ENCODE assay signal across 21 cellular contexts in genomic region chr3:23576379-23576959, GRCh38.
A peak's percentile ranks its signal among the peaks of the same experiment; 100 is the strongest.
DNase-seq lines count a peak whose midpoint lies in the region; ATAC-seq, FAIRE-seq and TF ChIP-seq lines count a peak whose summit lies in the region.
"Had no signal": no experiment of that assay in that cellular context is flagged by ENCODE, and none has a peak within 500 bp of the region (broad histone marks: within the 10 kb centered on the region; RNA-seq: fewer than 3 reads in every experiment).

No MANE protein-coding gene starts in this region.

- CTCF ChIA-PET in OCI-LY7 (lab: Charles Lee; ENCODE audit: unreplicated experiment) (interaction anchor here (1.4 kb wide), 1 partner anchor 12 kb away, joined by 3 read pairs; no protein-coding TSS in a partner anchor), HepG2 (lab: Yijun Ruan, JAX; ENCODE audit: low intra/inter-chr PET ratio, low total read pairs) (no interaction called here), RWPE1 (lab: Yijun Ruan, JAX) (no interaction called here)

- intact Hi-C loops in OCI-LY7 (cut with micrococcal nuclease; ENCODE audit: unreplicated experiment) (no loop called here), HepG2 (cut with micrococcal nuclease; ENCODE audit: unreplicated experiment) (no loop called here)

- H3K4me1 ChIP-seq in OCI-LY7 (ENCODE audit: insufficient read depth, low read length, poor library complexity, severe bottlenecking) (peaks cover 15% of the 10 kb centered on the region), HepG2 (ENCODE audit: insufficient read depth, low read length) (no peaks in the 10 kb centered on the region)
- H3K4me1 ChIP-seq: lower lobe of right lung, Peyer's patch, sigmoid colon, upper lobe of right lung had no signal

- H3K9me3 ChIP-seq in MG63, result no peaks in the 10 kb centered on the region
- no peaks in the 10 kb centered on the region for H3K9me3 ChIP-seq in OCI-LY7 (ENCODE audit: low read length)
- no peaks in the 10 kb centered on the region for H3K9me3 ChIP-seq in HepG2 (ENCODE audit: low read length)
- H3K9me3 ChIP-seq: lower lobe of right lung, Peyer's patch, sigmoid colon, stomach, upper lobe of right lung had no signal

- H3K27ac ChIP-seq in OCI-LY7 (ENCODE audit: low read depth, low read length, poor library complexity, severe bottlenecking), result no peak overlapping the region
- no peak overlapping the region for H3K27ac ChIP-seq in HepG2 (ENCODE audit: extremely low read length, insufficient read depth, low read length)
- H3K27ac ChIP-seq in RWPE1, result no peak overlapping the region
- H3K27ac ChIP-seq: dorsolateral prefrontal cortex, lower lobe of right lung, Peyer's patch, sigmoid colon, stomach, upper lobe of right lung had no signal

- H4K20me1 ChIP-seq in OCI-LY7 (ENCODE audit: insufficient read depth, low read length), result no peaks in the 10 kb centered on the region
- no peaks in the 10 kb centered on the region for H4K20me1 ChIP-seq in HepG2 (ENCODE audit: insufficient read depth, low read length)

- POLR2A ChIA-PET in OCI-LY7 (lab: Charles Lee), result interaction anchor here (1.0 to 1.7 kb wide), 4 partner anchors 11 to 307 kb away, joined by 3 to 11 read pairs (median 6); no protein-coding TSS in a partner anchor
- POLR2A ChIA-PET in HepG2 (lab: Yijun Ruan, JAX), result no interaction called here
- POLR2A ChIA-PET in RWPE1 (lab: Yijun Ruan, JAX; ENCODE audit: low non-redundant PET), result no interaction called here

- H3K9ac ChIP-seq in HepG2 (ENCODE audit: insufficient read depth, low read depth, low read length), result no peak overlapping the region

- DNase-seq in DMS153 treated with DMSO at 0.1 percent for 48 hours (lab: John Stamatoyannopoulos, UW; ENCODE audit: unreplicated experiment), result peak; percentile 14
- DNase-seq in MG63, result peak; percentile 9
- DNase-seq in OCI-LY7 (ENCODE audit: low spot score), result peak; percentile 51
- DNase-seq in HepG2 (ENCODE audit: low spot score), result no peak
- no peak for DNase-seq in islet precursor cell
- no peak for DNase-seq in RWPE1 (ENCODE audit: low spot score)
- DNase-seq in GM12891 (ENCODE audit: insufficient read length, low spot score), result no peak
- DNase-seq: activated CD4-positive, alpha-beta T cell treated with anti-CD3 and anti-CD28 coated beads for 36 hours; activated effector memory CD4-positive, alpha-beta T cell treated with anti-CD3 and anti-CD28 coated beads, Interleukin-2, amount 50 U/mL, for 16 hours; caudate nucleus; CD8-positive, alpha-beta memory T cell; dorsolateral prefrontal cortex; GOT3; lower lobe of right lung; NCI-H1048; nucleus accumbens; Peyer's patch; sigmoid colon; stomach; upper lobe of right lung had no signal

- TF ChIP-seq EP300 in HepG2 (IDR thresholded peaks at IDR 0.05; ENCODE audit: low read depth in 2 of 2, low read length in 2 of 2) (no peak), HepG2 (CRISPR knock-in tag; IDR thresholded peaks at IDR 0.05; ENCODE audit: borderline replicate concordance) (no peak)

- H3K36me3 ChIP-seq in MG63, result no peaks in the 10 kb centered on the region
- no peaks in the 10 kb centered on the region; the same call in 1 of the 2 replicates for H3K36me3 ChIP-seq in OCI-LY7 (ENCODE audit: insufficient read depth, low read length)
- no peaks in the 10 kb centered on the region for H3K36me3 ChIP-seq in HepG2 (replicated peaks in 1 of 2; ENCODE audit: control insufficient read depth in 1 of 2, insufficient read depth in 2 of 2, low read length in 2 of 2)
- H3K36me3 ChIP-seq: lower lobe of right lung, Peyer's patch, sigmoid colon, stomach, upper lobe of right lung had no signal

- H3K27me3 ChIP-seq in MG63 (no peaks in the 10 kb centered on the region), HepG2 (ENCODE audit: control insufficient read depth in 1 of 2, insufficient read depth in 2 of 2, low read length in 2 of 2) (no peaks in the 10 kb centered on the region)
- H3K27me3 ChIP-seq: dorsolateral prefrontal cortex, Peyer's patch, sigmoid colon, stomach, upper lobe of right lung had no signal

- ATAC-seq in HepG2, result no peak
- ATAC-seq: activated CD4-positive, alpha-beta T cell treated with anti-CD3 and anti-CD28 coated beads for 36 hours; esophagus mucosa; lower lobe of right lung; upper lobe of right lung had no signal

- TF ChIP-seq RAD21 in HepG2 (CRISPR knock-in tag; IDR thresholded peaks at IDR 0.05), result no peak

- no peak overlapping the region for H3K4me3 ChIP-seq in MG63
- H3K4me3 ChIP-seq in OCI-LY7 (ENCODE audit: low read depth, low read length, poor library complexity, severe bottlenecking), result no peak overlapping the region
- no peak overlapping the region for H3K4me3 ChIP-seq in HepG2 (replicated peaks in 1 of 3; ENCODE audit: insufficient read depth in 1 of 3, low read depth in 2 of 3, low read length in 3 of 3)
- H3K4me3 ChIP-seq: dorsolateral prefrontal cortex, lower lobe of right lung, Peyer's patch, sigmoid colon, stomach, upper lobe of right lung had no signal

- H3K79me2 ChIP-seq in OCI-LY7 (ENCODE audit: insufficient read depth, low read depth, low read length) (no peaks in the 10 kb centered on the region), HepG2 (ENCODE audit: insufficient read depth, low read length) (no peaks in the 10 kb centered on the region)

- in situ Hi-C loops in HepG2 (cut with HindIII; ENCODE audit: extremely low pct_ligation_motif_present, low pct_unique_long_range_greater_than_20kb), result no loop called here

- 0 out of 2 replicates have a peak overlapping the region, but pooled peaks have one; percentile 22 for H3K4me2 ChIP-seq in OCI-LY7 (ENCODE audit: low read length)
- H3K4me2 ChIP-seq in HepG2 (ENCODE audit: low read depth, low read length), result no peak overlapping the region

- BruUV-seq in OCI-LY7 (replicated peaks; lab: Mats Ljungman, UMichigan), result no TSS peak
- no TSS peak for BruUV-seq in HepG2 (replicated peaks; lab: Mats Ljungman, UMichigan)

- TF ChIP-seq CTCF in OCI-LY7 (conservative IDR thresholded peaks at IDR 0.05; ENCODE audit: low read length), result no peak
- TF ChIP-seq CTCF in HepG2 (CRISPR knock-in tag; IDR thresholded peaks at IDR 0.05), result no peak
- no peak for TF ChIP-seq CTCF in RWPE1 (conservative IDR thresholded peaks at IDR 0.05; ENCODE audit: low read depth)

- H2AFZ ChIP-seq in OCI-LY7 (ENCODE audit: low read length) (no peak overlapping the region), HepG2 (ENCODE audit: low read length) (no peak overlapping the region)

- TF ChIP-seq POLR2A in HepG2 (IDR thresholded peaks at IDR 0.05; ENCODE audit: insufficient read depth in 1 of 2, low read depth in 2 of 2, low read length in 2 of 2) (no peak), GM12891 (IDR thresholded peaks at IDR 0.05; ENCODE audit: low read depth, low read length) (no peak)

- WGBS in HepG2 (ENCODE audit: low lambda C conversion rate), result 2% methylated on average over 2 of the region's 2 CpGs

- no peak for FAIRE-seq in HepG2 (lab: Jason Lieb, UNC)
- no peak for FAIRE-seq in GM12891 (lab: Jason Lieb, UNC)

- no peaks in the 10 kb centered on the region for H3K9me2 ChIP-seq in OCI-LY7 (ENCODE audit: insufficient read depth, low read length)

TF ChIP-seq in HepG2, 621 proteins besides CTCF, POLR2A, EP300 and RAD21:
- TF ChIP-seq NR1H2 (CRISPR knock-in tag; IDR thresholded peaks at IDR 0.05; ENCODE audit: borderline replicate concordance, low read depth) (no peak), ELK4 (CRISPR knock-in tag; IDR thresholded peaks at IDR 0.05; ENCODE audit: borderline replicate concordance) (no peak), CEBPB (IDR thresholded peaks at IDR 0.05; ENCODE audit: borderline replicate concordance, low read depth, low read length) (peak; percentile 42; the same call in 1 of the 2 replicates)

TF ChIP-seq in GM12891, 5 proteins besides CTCF, POLR2A, EP300 and RAD21:
- TF ChIP-seq TAF1 (IDR thresholded peaks at IDR 0.05; ENCODE audit: low read depth, low read length), result no peak
- no peak for TF ChIP-seq POLR2AphosphoS5 (IDR thresholded peaks at IDR 0.05; ENCODE audit: low read depth, low read length)
- no peak for TF ChIP-seq PAX5 (IDR thresholded peaks at IDR 0.05; ENCODE audit: insufficient read depth, low read length, severe bottlenecking)
- no peak for TF ChIP-seq POU2F2 (IDR thresholded peaks at IDR 0.05; ENCODE audit: low read depth, low read length)
- no peak for TF ChIP-seq SPI1 (IDR thresholded peaks at IDR 0.05; ENCODE audit: low read depth, low read length)

Comparison
In these comparisons a context has a peak if more than half of its experiments do, and no peak if none do; other contexts are left out.
1. DNase-seq: peak in DMS153 treated with DMSO at 0.1 percent for 48 hours (single experiment), MG63 (single experiment) and OCI-LY7 (single experiment); none in HepG2 (single experiment), islet precursor cell (single experiment), RWPE1 (single experiment) and GM12891 (single experiment).